ENCODE assay signal across 17 cellular contexts in genomic region chr7:157426463-157427301, GRCh38.
A peak's percentile ranks its signal among the peaks of the same experiment; 100 is the strongest.
DNase-seq lines count a peak whose midpoint lies in the region; ATAC-seq, FAIRE-seq and TF ChIP-seq lines count a peak whose summit lies in the region.
"Had no signal": no experiment of that assay in that cellular context is flagged by ENCODE, and none has a peak within 500 bp of the region (broad histone marks: within the 10 kb centered on the region; RNA-seq: fewer than 3 reads in every experiment).

No MANE protein-coding gene starts in this region.

- H2AK9ac ChIP-seq in IMR-90 (replicated peaks; ENCODE audit: low read depth, low read length, poor library complexity) = no peak overlapping the region

- no peak overlapping the region for H4K91ac ChIP-seq in IMR-90 (ENCODE audit: insufficient read depth, low read depth, low read length)

- H3K9me1 ChIP-seq in IMR-90 (ENCODE audit: insufficient read depth, low read length) = no peaks in the 10 kb centered on the region

- no peaks in the 10 kb centered on the region for H4K20me1 ChIP-seq in IMR-90 (ENCODE audit: insufficient read depth, low read length)
- no peaks in the 10 kb centered on the region for H4K20me1 ChIP-seq in PC-3 (ENCODE audit: low read length)

- H3K36me3 ChIP-seq in left ventricle myocardium inferior (peaks cover 9% of the 10 kb centered on the region), heart right ventricle (peaks cover 0 to 14% (median 0%) of the 10 kb centered on the region in 9 donors), IMR-90 (ENCODE audit: control insufficient read depth, insufficient read depth, low read length) (peaks cover 7% of the 10 kb centered on the region), kidney (ENCODE audit: control insufficient read depth in 1 of 2, insufficient read depth in 2 of 2, low read length in 2 of 2) (no peaks in the 10 kb centered on the region), spleen (peaks cover 0 to 22% (median 0%) of the 10 kb centered on the region in 6 donors), PC-3 (ENCODE audit: low read depth, low read length) (no peaks in the 10 kb centered on the region)
- H3K36me3 ChIP-seq: SJCRH30 had no signal

- no peaks in the 10 kb centered on the region for H3K27me3 ChIP-seq in left ventricle myocardium inferior (ENCODE audit: low read depth)
- no peaks in the 10 kb centered on the region for H3K27me3 ChIP-seq in heart right ventricle
- no peaks in the 10 kb centered on the region for H3K27me3 ChIP-seq in IMR-90 (ENCODE audit: control insufficient read depth, insufficient read depth, low read length)
- no peaks in the 10 kb centered on the region for H3K27me3 ChIP-seq in spleen (replicated peaks in 1 of 7)
- H3K27me3 ChIP-seq in PC-3 (ENCODE audit: low read length) = no peaks in the 10 kb centered on the region
- H3K27me3 ChIP-seq: SJCRH30 had no signal

- H3K4me1 ChIP-seq in left ventricle myocardium inferior (peaks cover 18% of the 10 kb centered on the region), heart right ventricle (peaks cover 0 to 16% (median 9%) of the 10 kb centered on the region in 9 donors), IMR-90 (ENCODE audit: control insufficient read depth, insufficient read depth, low read length) (no peaks in the 10 kb centered on the region), kidney (ENCODE audit: control insufficient read depth in 1 of 2, insufficient read depth in 1 of 2, low read depth in 1 of 2, low read length in 2 of 2) (no peaks in the 10 kb centered on the region), spleen (no peaks in the 10 kb centered on the region), PC-3 (ENCODE audit: insufficient read depth, low read length) (no peaks in the 10 kb centered on the region)

- H2BK5ac ChIP-seq in IMR-90 (ENCODE audit: low read depth, low read length, poor library complexity, severe bottlenecking) = no peak overlapping the region

- TF ChIP-seq POLR2A in IMR-90 (IDR thresholded peaks at IDR 0.05; ENCODE audit: low read depth, low read length) = no peak
- TF ChIP-seq POLR2A in spleen (IDR thresholded peaks at IDR 0.05) = no peak

- intact Hi-C loops in left ventricle myocardium inferior (cut with micrococcal nuclease) (no loop called here), heart right ventricle (cut with DNase I) (no loop called here), IMR-90 (cut with micrococcal nuclease) (no loop called here), kidney (cut with DNase I) (no loop called here), spleen (cut with DNase I; ENCODE audit: low total_unique reads) (no loop called here), PC-3 (cut with micrococcal nuclease) (no loop called here)

- H3K4me3 ChIP-seq in left ventricle myocardium inferior (no peak overlapping the region), heart right ventricle (no peak overlapping the region), IMR-90 (ENCODE audit: insufficient read depth, low read depth, low read length) (no peak overlapping the region), kidney (ENCODE audit: low read length in 2 of 2) (no peak overlapping the region), spleen (no peak overlapping the region), PC-3 (ENCODE audit: low read length) (no peak overlapping the region)
- H3K4me3 ChIP-seq: SJCRH30 had no signal

- H2BK20ac ChIP-seq in IMR-90 (ENCODE audit: low read depth, low read length) = no peak overlapping the region

- CTCF ChIA-PET in IMR-90 (lab: Yijun Ruan, JAX) (no interaction called here), PC-3 (lab: Charles Lee) (no interaction called here)

- H3K18ac ChIP-seq in IMR-90 (ENCODE audit: low read depth, low read length) = no peak overlapping the region

- no peak for TF ChIP-seq CTCF in left ventricle myocardium inferior (IDR thresholded peaks at IDR 0.05; ENCODE audit: borderline replicate concordance)
- no peak for TF ChIP-seq CTCF in heart right ventricle (IDR thresholded peaks at IDR 0.05)
- TF ChIP-seq CTCF in IMR-90 (conservative IDR thresholded peaks at IDR 0.05; ENCODE audit: low read depth, low read length) = no peak
- TF ChIP-seq CTCF in kidney (IDR thresholded peaks at IDR 0.05; ENCODE audit: borderline replicate concordance, extremely low read depth, insufficient read depth) = no peak
- TF ChIP-seq CTCF in spleen (IDR thresholded peaks at IDR 0.05 in 8 of 11, conservative IDR thresholded peaks at IDR 0.05 in 3 of 11) = no peak
- TF ChIP-seq CTCF in PC-3 (conservative IDR thresholded peaks at IDR 0.05; ENCODE audit: low read depth, low read length) = no peak

- DNase-seq in left ventricle myocardium inferior (peak; percentile 13), heart right ventricle (no peak), IMR-90 (no peak), kidney (peak; percentile 70), spleen (peak; percentile 72), PC-3 (no peak)
- DNase-seq: MV-4-11, NCI-H1417 treated with DMSO at 0.1 percent for 48 hours, NCI-H187 treated with DMSO at 0.1 percent for 48 hours, NCI-H226, NCI-H524, RPMI8226, SJCRH30 had no signal

- no peak overlapping the region for H4K8ac ChIP-seq in IMR-90 (ENCODE audit: low read depth in 2 of 2, low read length in 2 of 2)

- dilution Hi-C loops in IMR-90 (cut with HindIII; ENCODE audit: low sequenced_read_pairs, unreplicated experiment) = no loop called here

- H3K9ac ChIP-seq in IMR-90 (ENCODE audit: low read depth, low read length) (no peak overlapping the region), kidney (ENCODE audit: low read length in 2 of 2) (no peak overlapping the region), PC-3 (ENCODE audit: low read length) (no peak overlapping the region)
- H3K9ac ChIP-seq: KMS-11 had no signal

- no TSS peak for BruUV-seq in IMR-90 (replicated peaks; lab: Mats Ljungman, UMichigan)
- BruUV-seq in PC-3 (replicated peaks; lab: Mats Ljungman, UMichigan) = no TSS peak

- H3K4me2 ChIP-seq in IMR-90 (ENCODE audit: low read depth, low read length) (no peak overlapping the region), PC-3 (ENCODE audit: low read length) (no peak overlapping the region)
- H3K4me2 ChIP-seq: KMS-11 had no signal

- FAIRE-seq in kidney (lab: Jason Lieb, UNC) = no peak
- FAIRE-seq: A204.1, GM12892 had no signal

- H2AFZ ChIP-seq in IMR-90 (replicated peaks; ENCODE audit: low read length, poor library complexity) = peak overlapping the region; percentile 21
- H2AFZ ChIP-seq in PC-3 (ENCODE audit: low read length) = no peak overlapping the region

- no peaks in the 10 kb centered on the region for H3K79me2 ChIP-seq in PC-3 (ENCODE audit: low read length)

- no peak overlapping the region for H3K14ac ChIP-seq in IMR-90 (replicated peaks; ENCODE audit: low read depth, low read length)

- H3K27ac ChIP-seq in left ventricle myocardium inferior (replicated peaks) (no peak overlapping the region), heart right ventricle (no peak overlapping the region), IMR-90 (ENCODE audit: insufficient read depth, low read length) (no peak overlapping the region), kidney (ENCODE audit: low read depth in 2 of 2, low read length in 2 of 2) (no peak overlapping the region), spleen (no peak overlapping the region), PC-3 (ENCODE audit: low read length) (no peak overlapping the region)
- H3K27ac ChIP-seq: KMS-11, SJCRH30 had no signal

- H4K5ac ChIP-seq in IMR-90 (ENCODE audit: low read depth, low read length) = no peak overlapping the region

- H2BK120ac ChIP-seq in IMR-90 (ENCODE audit: low read depth, low read length) = no peak overlapping the region

- no peak for ATAC-seq in heart right ventricle
- ATAC-seq in IMR-90 (ENCODE audit: low read depth) = no peak
- ATAC-seq in HG03442 (IDR thresholded peaks at IDR 0.05; ENCODE audit: unreplicated experiment) = no peak
- ATAC-seq in PC-3 = no peak

- WGBS in heart right ventricle, 2 donors = 88 to 90% methylated on average over 42 of the region's 42 CpGs
- WGBS in IMR-90 (ENCODE audit: extremely low coverage in 2 of 2, insufficient read length in 1 of 2), 2 experiments = 84% methylated on average over 26 of the region's 42 CpGs; no CpG with 5 or more reads in 1 of the 2 experiments
- WGBS in spleen, 5 donors = 82 to 88% (median 86%) methylated on average over 29 to 42 of the region's 42 CpGs

- no peaks in the 10 kb centered on the region for H3K79me1 ChIP-seq in IMR-90 (ENCODE audit: low read depth in 1 of 2, low read length in 2 of 2)

- no peak overlapping the region for H3K23ac ChIP-seq in IMR-90 (ENCODE audit: low read depth, low read length)

- no peak overlapping the region for H3K4ac ChIP-seq in IMR-90 (ENCODE audit: low read depth, low read length)

- no peak overlapping the region for H3K56ac ChIP-seq in IMR-90 (ENCODE audit: extremely low read depth, insufficient read depth, low read length)

- POLR2A ChIA-PET in IMR-90 (lab: Charles Lee; ENCODE audit: unreplicated experiment) = no interaction called here
- POLR2A ChIA-PET in PC-3 (lab: Charles Lee; ENCODE audit: unreplicated experiment) = no interaction called here

- no peak for TF ChIP-seq RAD21 in IMR-90 (IDR thresholded peaks at IDR 0.05; ENCODE audit: low read length)

- H2BK15ac ChIP-seq in IMR-90 (ENCODE audit: low read depth, low read length) = no peak overlapping the region

- H3F3A ChIP-seq in PC-3 (ENCODE audit: low read length, unreplicated experiment) = no peaks in the 10 kb centered on the region

- in situ Hi-C loops in IMR-90 (cut with MboI; ENCODE audit: low sequenced_read_pairs) = no loop called here

- H3K9me2 ChIP-seq in PC-3 (replicated peaks; ENCODE audit: low read length) = no peaks in the 10 kb centered on the region

- no peaks in the 10 kb centered on the region for H3K9me3 ChIP-seq in left ventricle myocardium inferior (replicated peaks)
- H3K9me3 ChIP-seq in heart right ventricle = no peaks in the 10 kb centered on the region
- no peaks in the 10 kb centered on the region for H3K9me3 ChIP-seq in IMR-90 (ENCODE audit: control insufficient read depth, insufficient read depth, low read length)
- no peaks in the 10 kb centered on the region for H3K9me3 ChIP-seq in kidney (ENCODE audit: control insufficient read depth in 1 of 2, low read length in 2 of 2)
- no peaks in the 10 kb centered on the region for H3K9me3 ChIP-seq in spleen
- H3K9me3 ChIP-seq in PC-3 (ENCODE audit: low read length) = no peaks in the 10 kb centered on the region
- H3K9me3 ChIP-seq: SJCRH30 had no signal

- no peak overlapping the region for H2AK5ac ChIP-seq in IMR-90 (ENCODE audit: low read depth, low read length)

TF ChIP-seq in IMR-90, 13 proteins besides CTCF, POLR2A, EP300 and RAD21 (continues in another document):
- TF ChIP-seq RCOR1 (IDR thresholded peaks at IDR 0.05; ENCODE audit: insufficient replicate concordance, low read length) = no peak
- TF ChIP-seq MXI1 (IDR thresholded peaks at IDR 0.05; ENCODE audit: borderline replicate concordance, low read depth, low read length) = no peak
- TF ChIP-seq MAFK (IDR thresholded peaks at IDR 0.05; ENCODE audit: low read depth, low read length) = no peak
- no peak for TF ChIP-seq FOS (IDR thresholded peaks at IDR 0.05; ENCODE audit: low read depth, low read length)
- TF ChIP-seq SMC3 (IDR thresholded peaks at IDR 0.05; ENCODE audit: low read depth, low read length) = no peak

Comparison
In these comparisons a context has a peak if more than half of its experiments do, and no peak if none do; other contexts are left out.
1. DNase-seq: peak in left ventricle myocardium inferior (single experiment), kidney (single experiment) and spleen (single experiment); none in heart right ventricle (0 of 2), IMR-90 (single experiment) and PC-3 (single experiment).